In the genomic region with DNA sequence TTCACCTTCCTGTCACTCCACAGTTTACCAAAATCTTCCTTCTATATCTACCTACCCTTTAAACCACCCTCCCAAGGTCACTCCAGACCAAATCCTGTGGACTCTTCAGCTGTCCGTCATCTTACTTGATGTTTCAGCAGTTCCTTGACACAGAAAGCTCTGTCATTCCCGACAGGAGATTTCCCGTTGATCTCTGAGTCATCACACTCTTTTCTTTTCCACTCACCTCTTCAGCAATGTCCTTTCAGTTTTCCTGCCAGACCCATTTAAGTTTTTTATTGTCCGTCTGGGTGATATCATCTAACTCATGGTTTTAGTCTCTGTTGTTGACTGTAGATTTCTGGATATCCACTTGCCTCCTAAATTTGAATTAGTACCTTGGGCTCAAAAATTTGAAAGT, we compare ENCODE assay signal across 18 cellular contexts.
DNase-seq lines count a peak whose midpoint lies in the region; ATAC-seq, FAIRE-seq and TF ChIP-seq lines count a peak whose summit lies in the region.
"Had no signal": no experiment of that assay in that cellular context is flagged by ENCODE, and none has a peak within 500 bp of the region (broad histone marks: within the 10 kb centered on the region; RNA-seq: fewer than 3 reads in every experiment).

No MANE protein-coding gene starts in this region.

- no peak overlapping the region for H4K8ac ChIP-seq in H9 (replicated peaks; ENCODE audit: insufficient read length, low read depth, low read length)

- H3K4ac ChIP-seq in H9 (ENCODE audit: low read depth, low read length): no peak overlapping the region

- intact Hi-C loops in MCF 10A (cut with micrococcal nuclease): no loop called here
- intact Hi-C loops in breast epithelium (cut with DNase I; ENCODE audit: low total_unique reads): no loop called here
- intact Hi-C loops in PC-3 (cut with micrococcal nuclease): no loop called here

- BruUV-seq in MCF 10A (replicated peaks; lab: Mats Ljungman, UMichigan): no TSS peak
- no TSS peak for BruUV-seq in PC-3 (replicated peaks; lab: Mats Ljungman, UMichigan)

- H3K9me2 ChIP-seq in PC-3 (replicated peaks; ENCODE audit: low read length): no peaks in the 10 kb centered on the region

- H3K23me2 ChIP-seq in H9 (ENCODE audit: insufficient read length, low read depth, low read length, poor library complexity, severe bottlenecking): no peaks in the 10 kb centered on the region

- CTCF ChIA-PET in MCF 10A (lab: Yijun Ruan, JAX): interaction anchor here (0.6 to 1.0 kb wide), 2 partner anchors 28 to 126 kb away, joined by 3 read pairs; no protein-coding TSS in a partner anchor
- CTCF ChIA-PET in PC-3 (lab: Charles Lee): no interaction called here
- CTCF ChIA-PET in T-cell (lab: Charles Lee): interaction anchor here (0.6 to 1.0 kb wide), 2 partner anchors 10 to 26 kb away, joined by 3 to 5 read pairs; no protein-coding TSS in a partner anchor

- H2BK20ac ChIP-seq in H9 (ENCODE audit: low read depth, low read length, poor library complexity, severe bottlenecking): no peak overlapping the region

- no peak overlapping the region for H3K4me3 ChIP-seq in breast epithelium
- H3K4me3 ChIP-seq in PC-3 (ENCODE audit: low read length): no peak overlapping the region
- H3K4me3 ChIP-seq in epithelial cell of esophagus (ENCODE audit: low read length): no peak overlapping the region

- no peak overlapping the region for H3K27ac ChIP-seq in breast epithelium
- no peak overlapping the region for H3K27ac ChIP-seq in PC-3 (ENCODE audit: low read length)
- no peak overlapping the region for H3K27ac ChIP-seq in H9 (ENCODE audit: insufficient read length, low read depth, low read length)

- H3K14ac ChIP-seq in H9 (ENCODE audit: insufficient read depth, low read length): no peak overlapping the region

- H3K9me3 ChIP-seq in breast epithelium (no peaks in the 10 kb centered on the region), PC-3 (ENCODE audit: low read length) (no peaks in the 10 kb centered on the region), H9 (ENCODE audit: control insufficient read depth, low read depth, low read length) (no peaks in the 10 kb centered on the region)

- H2BK15ac ChIP-seq in H9 (ENCODE audit: low read depth, low read length): no peak overlapping the region

- H3K27me3 Mint-ChIP-seq in MCF 10A (ENCODE audit: insufficient read depth, unreplicated experiment) (no peaks in the 10 kb centered on the region), T-cell (no peaks in the 10 kb centered on the region), H9 (ENCODE audit: low read depth) (no peaks in the 10 kb centered on the region)
- H3K27me3 Mint-ChIP-seq: B cell; CD4-positive, alpha-beta T cell had no signal

- H3K9ac ChIP-seq in PC-3 (ENCODE audit: low read length): no peak overlapping the region
- H3K9ac ChIP-seq in H9 (ENCODE audit: extremely low read depth, insufficient read length, low read length): no peak overlapping the region

- H4K20me1 ChIP-seq in PC-3 (ENCODE audit: low read length) (no peaks in the 10 kb centered on the region), H9 (ENCODE audit: control insufficient read depth, insufficient read depth, insufficient read length) (no peaks in the 10 kb centered on the region)

- no peak overlapping the region for H2BK12ac ChIP-seq in H9 (ENCODE audit: insufficient read length, low read depth, low read length)

- no peak overlapping the region for H2BK5ac ChIP-seq in H9 (ENCODE audit: insufficient read length, low read length)

- H3K4me2 ChIP-seq in PC-3 (ENCODE audit: low read length) (no peak overlapping the region), H9 (ENCODE audit: insufficient read depth, insufficient read length, low read length) (no peak overlapping the region)

- no peak for FAIRE-seq in urothelium cell line (lab: Jason Lieb, UNC)
- FAIRE-seq: A204.1, G401.6, GM12891, H1 had no signal

- ATAC-seq in PC-3 (peak; percentile 33), GM19328 (IDR thresholded peaks at IDR 0.05; ENCODE audit: unreplicated experiment) (no peak), T-cell (replicated peaks in 1 of 4) (no peak)

- H3K56ac ChIP-seq in H9 (ENCODE audit: insufficient read length, low read depth, low read length): no peak overlapping the region

- H3K4me1 ChIP-seq in breast epithelium (no peaks in the 10 kb centered on the region), PC-3 (ENCODE audit: insufficient read depth, low read length) (no peaks in the 10 kb centered on the region), H9 (ENCODE audit: insufficient read depth, low read length) (no peaks in the 10 kb centered on the region)

- no peak overlapping the region for H2AFZ ChIP-seq in PC-3 (ENCODE audit: low read length)
- no peak overlapping the region for H2AFZ ChIP-seq in H9 (ENCODE audit: low read length)

- H3K27ac Mint-ChIP-seq in MCF 10A (ENCODE audit: low read depth, unreplicated experiment): no peak overlapping the region
- H3K27ac Mint-ChIP-seq in T-cell: no peak overlapping the region
- H3K27ac Mint-ChIP-seq in H9: peak overlapping the region in 1 of 3 experiments; percentile 12; a peak in 1 of 7 replicates
- H3K27ac Mint-ChIP-seq: B cell; CD4-positive, alpha-beta T cell had no signal

- no peak overlapping the region for H3K18ac ChIP-seq in H9 (ENCODE audit: insufficient read length, low read depth, low read length)

- TF ChIP-seq CTCF in MCF 10A (IDR thresholded peaks at IDR 0.05; ENCODE audit: unreplicated experiment): no peak
- TF ChIP-seq CTCF in breast epithelium (IDR thresholded peaks at IDR 0.05): no peak
- TF ChIP-seq CTCF in PC-3 (conservative IDR thresholded peaks at IDR 0.05; ENCODE audit: low read depth, low read length): no peak
- no peak for TF ChIP-seq CTCF in epithelial cell of esophagus (IDR thresholded peaks at IDR 0.05; ENCODE audit: insufficient read depth, low read depth, low read length, missing control alignments)
- TF ChIP-seq CTCF in H9 (conservative IDR thresholded peaks at IDR 0.05): no peak

- H3K4me1 Mint-ChIP-seq in MCF 10A (ENCODE audit: insufficient read depth, unreplicated experiment): no peaks in the 10 kb centered on the region
- peaks cover 13 to 19% (median 14%) of the 10 kb centered on the region in 3 donors for H3K4me1 Mint-ChIP-seq in T-cell
- no peaks in the 10 kb centered on the region for H3K4me1 Mint-ChIP-seq in H9

- H3K27me3 ChIP-seq in breast epithelium: no peaks in the 10 kb centered on the region
- H3K27me3 ChIP-seq in PC-3 (ENCODE audit: low read length): no peaks in the 10 kb centered on the region
- H3K27me3 ChIP-seq in H9 (ENCODE audit: insufficient read depth, low read length): no peaks in the 10 kb centered on the region

- WGBS in H9 (ENCODE audit: extremely low coverage, insufficient read length, low lambda C conversion rate): no CpG with 5 or more reads among the region's 4 CpGs

- H3K36me3 ChIP-seq in breast epithelium (no peaks in the 10 kb centered on the region), PC-3 (ENCODE audit: low read depth, low read length) (no peaks in the 10 kb centered on the region)

- no peaks in the 10 kb centered on the region for H3K79me2 ChIP-seq in PC-3 (ENCODE audit: low read length)
- H3K79me2 ChIP-seq in H9 (ENCODE audit: insufficient read depth, low read length): no peaks in the 10 kb centered on the region

- no peaks in the 10 kb centered on the region for H3K9me3 Mint-ChIP-seq in MCF 10A (ENCODE audit: unreplicated experiment)
- no peaks in the 10 kb centered on the region for H3K9me3 Mint-ChIP-seq in T-cell
- peaks cover 0 to 6% of the 10 kb centered on the region in 2 experiments; a peak in 1 of 5 replicates for H3K9me3 Mint-ChIP-seq in H9
- H3K9me3 Mint-ChIP-seq: CD4-positive, alpha-beta T cell had no signal

- POLR2A ChIA-PET in MCF 10A (lab: Yijun Ruan, JAX): no interaction called here
- POLR2A ChIA-PET in PC-3 (lab: Charles Lee; ENCODE audit: unreplicated experiment): no interaction called here
- POLR2A ChIA-PET in T-cell (lab: Charles Lee): no interaction called here

- H2BK120ac ChIP-seq in H9 (ENCODE audit: low read depth, low read length, poor library complexity, severe bottlenecking): no peak overlapping the region

- no peak overlapping the region for H2AK5ac ChIP-seq in H9 (ENCODE audit: insufficient read length, low read length)

- no peak overlapping the region for H4K91ac ChIP-seq in H9 (ENCODE audit: insufficient read length, low read depth, low read length)

- H3K4me3 Mint-ChIP-seq in MCF 10A (ENCODE audit: unreplicated experiment): no peak overlapping the region
- no peak overlapping the region for H3K4me3 Mint-ChIP-seq in T-cell
- no peak overlapping the region for H3K4me3 Mint-ChIP-seq in H9
- H3K4me3 Mint-ChIP-seq: B cell; CD4-positive, alpha-beta T cell had no signal

- H3K79me1 ChIP-seq in H9 (ENCODE audit: insufficient read depth, low read depth, low read length, poor library complexity, severe bottlenecking): no peaks in the 10 kb centered on the region

- H3T11ph ChIP-seq in H9 (ENCODE audit: low read length): no peak overlapping the region

- no peak overlapping the region for H3K23ac ChIP-seq in H9 (ENCODE audit: insufficient read length, low read depth, low read length)

- no peaks in the 10 kb centered on the region for H3F3A ChIP-seq in PC-3 (ENCODE audit: low read length, unreplicated experiment)

- no peak overlapping the region for H4K5ac ChIP-seq in H9 (ENCODE audit: insufficient read length, low read depth, low read length)

- H3K36me3 Mint-ChIP-seq in MCF 10A (ENCODE audit: insufficient read depth, unreplicated experiment) (peaks cover 9% of the 10 kb centered on the region), T-cell (peaks cover 17% of the 10 kb centered on the region), H9 (ENCODE audit: insufficient read depth in 1 of 3, low read depth in 3 of 3) (peaks cover 0 to 12% (median 12%) of the 10 kb centered on the region in 3 experiments; a peak in 5 of 7 replicates)

- DNase-seq in MCF 10A (ENCODE audit: unreplicated experiment) (peak; percentile 23), breast epithelium (ENCODE audit: low spot score in 2 of 2) (no peak), PC-3 (peak; percentile 50), epithelial cell of esophagus (ENCODE audit: low read depth) (peak; percentile 16), urothelium cell line (ENCODE audit: low spot score) (peak; percentile 25), T-cell (no peak), H9 (no peak)
- DNase-seq: C1 segment of cervical spinal cord; CD4-positive, alpha-beta T cell; DMS79; EL; HCEC 1CT had no signal

- TF ChIP-seq POLR2A in breast epithelium (IDR thresholded peaks at IDR 0.05): no peak

Comparison
In these comparisons a context has a peak if more than half of its experiments do, and no peak if none do; other contexts are left out.
1. DNase-seq: peak in MCF 10A (single experiment), PC-3 (single experiment), epithelial cell of esophagus (single experiment) and urothelium cell line (single experiment); none in breast epithelium (0 of 2), T-cell (0 of 34) and H9 (single experiment).